ENCODE assay signal across 16 cellular contexts in genomic region chr4:41879552-41879951, GRCh38.
"Had no signal": no experiment of that assay in that cellular context is flagged by ENCODE, and none has a peak within 500 bp of the region (broad histone marks: within the 10 kb centered on the region; RNA-seq: fewer than 3 reads in every experiment).

No MANE protein-coding gene starts in this region.

- ATAC-seq: gastroesophageal sphincter; left lobe of liver; naive thymus-derived CD4-positive, alpha-beta T cell; pancreas; right cardiac atrium had no signal

- DNase-seq: effector memory CD4-positive, alpha-beta T cell; hippocampal formation; mammary epithelial cell; naive thymus-derived CD4-positive, alpha-beta T cell; nucleus accumbens; pancreas; right cardiac atrium; small intestine; stimulated activated CD4-positive, alpha-beta T cell treated with anti-CD3 and anti-CD28 coated beads, Interleukin-12 subunit alpha, Interleukin-12 subunit beta, amount 100 ng/mL, for 4 hours; stimulated activated naive CD4-positive, alpha-beta T cell treated with Interleukin-2 at 50 U/mL for 16 hours; trophoblast cell had no signal

- H3K36me3 ChIP-seq: esophagus muscularis mucosa, gastroesophageal sphincter, pancreas had no signal

- H3K27ac Mint-ChIP-seq: progenitor cell of endocrine pancreas had no signal

- H3K36me3 Mint-ChIP-seq: naive thymus-derived CD4-positive, alpha-beta T cell had no signal

- H3K4me3 ChIP-seq: esophagus muscularis mucosa, gastroesophageal sphincter, pancreas had no signal

- H3K9me3 ChIP-seq: esophagus muscularis mucosa, gastroesophageal sphincter, pancreas had no signal

- H3K27ac ChIP-seq: epithelial cell of prostate, esophagus muscularis mucosa, gastroesophageal sphincter, pancreas had no signal
